ENCODE assay signal across 26 cellular contexts in the genomic region with DNA sequence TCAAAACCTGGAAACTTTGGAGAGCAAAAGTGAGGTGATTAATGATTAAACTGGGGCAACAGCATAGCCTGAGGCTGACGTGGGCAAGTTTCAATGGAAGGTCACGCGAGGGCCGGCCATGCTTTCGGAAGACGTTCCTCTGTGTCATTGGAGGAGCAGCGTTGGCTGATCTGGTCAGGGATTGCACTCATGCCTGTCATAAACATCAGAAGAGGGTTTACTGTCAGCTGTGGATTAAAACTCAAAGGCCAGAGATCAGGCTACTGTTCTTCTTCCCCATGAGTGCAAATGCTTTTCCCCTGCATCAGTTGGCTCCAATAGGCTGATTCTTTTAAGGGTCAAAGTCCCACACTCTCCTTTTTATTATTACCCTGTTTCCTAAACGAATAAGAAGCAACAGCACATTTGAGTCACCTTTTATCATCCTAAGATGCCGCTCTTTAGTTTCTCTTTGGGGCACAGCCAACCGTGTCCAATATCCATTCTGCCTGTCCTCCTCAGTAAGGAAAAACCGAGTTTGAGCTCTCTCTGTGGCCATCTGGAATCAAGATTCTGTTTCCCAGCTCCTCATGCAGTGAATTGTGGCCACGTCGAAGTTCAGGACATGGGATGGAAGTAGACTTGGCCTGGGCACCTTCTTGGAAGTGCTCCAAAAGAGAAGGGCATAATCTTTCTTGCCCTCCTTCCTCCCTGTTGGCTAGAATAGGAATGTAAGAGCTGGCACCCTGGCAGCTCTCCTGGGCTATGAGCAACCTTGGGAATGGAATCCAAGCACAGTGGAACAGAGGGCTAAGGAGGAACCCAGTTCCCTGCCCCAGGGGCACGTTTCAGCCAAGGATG.
DNase-seq lines count a peak whose midpoint lies in the region; ATAC-seq and TF ChIP-seq lines count a peak whose summit lies in the region.
"Had no signal": no experiment of that assay in that cellular context is flagged by ENCODE, and none has a peak within 500 bp of the region (broad histone marks: within the 10 kb centered on the region; RNA-seq: fewer than 3 reads in every experiment).

No MANE protein-coding gene starts in this region.

- no peak overlapping the region for H3K27ac ChIP-seq in duodenal mucosa (ENCODE audit: low read depth, low read length)
- no peak overlapping the region for H3K27ac ChIP-seq in lower lobe of right lung
- H3K27ac ChIP-seq in aorta (ENCODE audit: low read depth in 1 of 2, low read length in 2 of 2) = no peak overlapping the region
- no peak overlapping the region for H3K27ac ChIP-seq in left lung
- H3K27ac ChIP-seq: breast epithelium, heart right ventricle, SK-N-MC, thoracic aorta had no signal

- H3K36me3 ChIP-seq in MG63 (no peaks in the 10 kb centered on the region), duodenal mucosa (ENCODE audit: control insufficient read depth in 1 of 2, insufficient read depth in 2 of 2, low read length in 2 of 2) (no peaks in the 10 kb centered on the region), lower lobe of right lung (no peaks in the 10 kb centered on the region), aorta (ENCODE audit: control insufficient read depth in 1 of 2, insufficient read depth in 2 of 2, low read length in 1 of 2) (no peaks in the 10 kb centered on the region), left lung (no peaks in the 10 kb centered on the region)
- H3K36me3 ChIP-seq: breast epithelium, heart right ventricle, thoracic aorta had no signal

- ATAC-seq in lower lobe of right lung = no peak
- no peak for ATAC-seq in aorta (ENCODE audit: low FRiP score)
- no peak for ATAC-seq in left lung
- ATAC-seq: activated naive CD8-positive, alpha-beta T cell treated with anti-CD3 and anti-CD28 coated beads, Interleukin-2, amount 50 U/mL, for 24 hours; heart right ventricle; natural killer cell; Panc1; WTC11 had no signal

- H3K4me1 ChIP-seq in duodenal mucosa (ENCODE audit: control insufficient read depth in 1 of 2, insufficient read depth in 2 of 2, low read length in 2 of 2) (peaks cover 0 to 24% of the 10 kb centered on the region in 2 donors), lower lobe of right lung (no peaks in the 10 kb centered on the region), aorta (ENCODE audit: control insufficient read depth in 1 of 2, insufficient read depth in 2 of 2, low read length in 2 of 2) (no peaks in the 10 kb centered on the region), left lung (no peaks in the 10 kb centered on the region)
- H3K4me1 ChIP-seq: breast epithelium, heart right ventricle had no signal

- WGBS in aorta, 2 donors = 83 to 91% methylated on average over 14 of the region's 14 CpGs

- TF ChIP-seq CTCF in lower lobe of right lung (IDR thresholded peaks at IDR 0.05) (no peak), left lung (IDR thresholded peaks at IDR 0.05) (no peak)

- no peak overlapping the region for H3K9ac ChIP-seq in duodenal mucosa (ENCODE audit: low read depth in 1 of 2, low read length in 2 of 2)

- intact Hi-C loops in lower lobe of right lung (cut with DNase I) (no loop called here), aorta (cut with DNase I) (no loop called here), left lung (cut with DNase I) (no loop called here)

- H3K27me3 ChIP-seq in MG63 (no peaks in the 10 kb centered on the region), duodenal mucosa (ENCODE audit: control insufficient read depth in 1 of 2, insufficient read depth in 2 of 2, low read length in 2 of 2) (no peaks in the 10 kb centered on the region), lower lobe of right lung (ENCODE audit: low read depth) (no peaks in the 10 kb centered on the region), aorta (ENCODE audit: control insufficient read depth in 1 of 2, insufficient read depth in 2 of 2, low read length in 1 of 2) (no peaks in the 10 kb centered on the region), left lung (no peaks in the 10 kb centered on the region)
- H3K27me3 ChIP-seq: breast epithelium had no signal

- H3K4me3 ChIP-seq in MG63 = no peak overlapping the region
- H3K4me3 ChIP-seq in duodenal mucosa (ENCODE audit: low read depth in 1 of 2, low read length in 2 of 2) = peak overlapping the region; percentile 3 to 45
- no peak overlapping the region for H3K4me3 ChIP-seq in lower lobe of right lung
- H3K4me3 ChIP-seq in aorta (ENCODE audit: low read length in 2 of 2) = no peak overlapping the region
- H3K4me3 ChIP-seq in left lung = no peak overlapping the region
- H3K4me3 ChIP-seq: breast epithelium, heart right ventricle, SK-N-MC, thoracic aorta had no signal

- H3K9me3 ChIP-seq in MG63 (no peaks in the 10 kb centered on the region), duodenal mucosa (ENCODE audit: control insufficient read depth in 1 of 2, low read length in 2 of 2) (peaks cover 0 to 6% of the 10 kb centered on the region in 2 donors), lower lobe of right lung (no peaks in the 10 kb centered on the region), aorta (ENCODE audit: control insufficient read depth, low read length) (no peaks in the 10 kb centered on the region), left lung (no peaks in the 10 kb centered on the region)
- H3K9me3 ChIP-seq: breast epithelium, heart right ventricle, thoracic aorta had no signal

- DNase-seq in MG63 (peak; percentile 29), lower lobe of right lung (peak; percentile 22), aorta (peak; percentile 11 to 31), NCI-H748 treated with DMSO at 0.1 percent for 48 hours (lab: John Stamatoyannopoulos, UW) (no peak), left lung (no peak), DMS79 (lab: John Stamatoyannopoulos, UW) (no peak)
- DNase-seq: activated CD4-positive, alpha-beta T cell treated with anti-CD3 and anti-CD28 coated beads, Interleukin-2, amount 50 U/mL, for 4 hours; activated CD8-positive, alpha-beta memory T cell treated with anti-CD3 and anti-CD28 coated beads, Interleukin-2, amount 50 U/mL, for 48 hours; activated effector memory CD4-positive, alpha-beta T cell treated with Interleukin-2 at 50 U/mL for 16 hours; activated naive CD8-positive, alpha-beta T cell treated with anti-CD3 and anti-CD28 coated beads, Interleukin-2, amount 50 U/mL, for 24 hours; COR-L47; EL; heart right ventricle; immature natural killer cell; mesendoderm; MV-4-11; natural killer cell; NCI-H1694 treated with DMSO at 0.1 percent for 48 hours; NCI-H345; stimulated activated naive CD4-positive, alpha-beta T cell had no signal

Comparison
In these comparisons a context has a peak if more than half of its experiments do, and no peak if none do; other contexts are left out.
1. DNase-seq: peak in MG63 (single experiment), lower lobe of right lung (single experiment) and aorta (2 of 2); none in NCI-H748 treated with DMSO at 0.1 percent for 48 hours (single experiment), left lung (0 of 2) and DMS79 (single experiment).
2. H3K4me3 ChIP-seq: peak in duodenal mucosa (2 of 2); none in MG63 (single experiment), lower lobe of right lung (single experiment), aorta (0 of 2) and left lung (0 of 2).